In genomic region chr3:172135766-172136729, GRCh38 we compare ENCODE assay signal across 11 cellular contexts.
DNase-seq lines count a peak whose midpoint lies in the region; ATAC-seq and TF ChIP-seq lines count a peak whose summit lies in the region.
"Had no signal": no experiment of that assay in that cellular context is flagged by ENCODE, and none has a peak within 500 bp of the region (broad histone marks: within the 10 kb centered on the region; RNA-seq: fewer than 3 reads in every experiment).

No MANE protein-coding gene starts in this region.

- H2AFZ ChIP-seq in PC-9 (no peak overlapping the region), trophoblast cell (ENCODE audit: insufficient read depth, low read length, poor library complexity) (no peak overlapping the region)

- peak overlapping the region; percentile 63 for H2AK5ac ChIP-seq in trophoblast cell (ENCODE audit: low read length)

- TF ChIP-seq POLR2A in erythroblast (IDR thresholded peaks at IDR 0.05; ENCODE audit: low read length), result no peak

- DNase-seq in ELF-1 (ENCODE audit: low read depth, low spot score) (peak; percentile 47), PC-9 (peak in 1 of 2 experiments; percentile 78), erythroblast (lab: John Stamatoyannopoulos, UW) (peak; percentile 39 to 59), trophoblast cell (peak in 1 of 2 donors; percentile 63), substantia nigra (lab: John Stamatoyannopoulos, UW) (no peak), HuH-7.5 (ENCODE audit: low spot score) (no peak), GM19238 (ENCODE audit: insufficient read length, low spot score) (no peak)
- DNase-seq: nucleus accumbens; stimulated activated naive B cell treated with anti-CD40 and anti-IgM and Interleukin-4, amounts not matched to agents 10 μg/mL and 1 μg/mL and 100 μg/mL, for 72 hours had no signal

- peak overlapping the region; percentile 86 for H3K27ac ChIP-seq in PC-9
- no peak overlapping the region for H3K27ac ChIP-seq in trophoblast cell (ENCODE audit: low read depth, low read length)
- no peak overlapping the region for H3K27ac ChIP-seq in substantia nigra (ENCODE audit: low read depth, low read length, poor library complexity, severe bottlenecking)
- H3K27ac ChIP-seq: SJSA1 had no signal

- H3K79me2 ChIP-seq in PC-9 (ENCODE audit: low read depth) (peaks cover 94% of the 10 kb centered on the region), trophoblast cell (ENCODE audit: control insufficient read depth, insufficient read depth, low read length, poor library complexity) (peaks cover 3% of the 10 kb centered on the region)

- ATAC-seq in HG02973 (IDR thresholded peaks at IDR 0.05; ENCODE audit: unreplicated experiment), result no peak
- ATAC-seq: stimulated activated naive B cell treated with anti-CD40 and anti-IgM and Interleukin-4, amounts not matched to agents 10 μg/mL and 1 μg/mL and 100 μg/mL, for 72 hours had no signal

- peaks cover 2% of the 10 kb centered on the region for H4K20me1 ChIP-seq in PC-9 (ENCODE audit: insufficient read depth)

- CTCF ChIA-PET in PC-9 (lab: Charles Lee), result interaction anchor here (0.6 kb wide), 1 partner anchor 179 kb away, joined by 4 read pairs; no protein-coding TSS in a partner anchor

- H3K4me2 ChIP-seq in PC-9, result peak overlapping the region; percentile 39
- no peak overlapping the region for H3K4me2 ChIP-seq in trophoblast cell (ENCODE audit: low read length)

- peaks cover 96% of the 10 kb centered on the region for H3F3A ChIP-seq in PC-9 (ENCODE audit: insufficient read depth, low read depth)

- H3K36me3 ChIP-seq in PC-9 (ENCODE audit: low read depth) (peaks cover 69% of the 10 kb centered on the region), trophoblast cell (ENCODE audit: control insufficient read depth in 1 of 2, insufficient read depth in 2 of 2, low read length in 2 of 2) (peaks cover 2 to 3% of the 10 kb centered on the region in 2 experiments)

- peak overlapping the region; percentile 62 for H3K18ac ChIP-seq in trophoblast cell (ENCODE audit: low read length)

- no peaks in the 10 kb centered on the region for H3K27me3 ChIP-seq in PC-9 (ENCODE audit: insufficient read depth, low read depth)
- no peaks in the 10 kb centered on the region for H3K27me3 ChIP-seq in trophoblast cell (ENCODE audit: insufficient read depth, low read length)
- H3K27me3 ChIP-seq: SJSA1 had no signal

- H3K79me1 ChIP-seq in trophoblast cell (ENCODE audit: low read length), result peaks cover 3% of the 10 kb centered on the region

- H4K8ac ChIP-seq in trophoblast cell (ENCODE audit: low read depth, low read length), result peak overlapping the region; percentile 43

- H2BK5ac ChIP-seq in trophoblast cell (ENCODE audit: low read depth, low read length, poor library complexity), result peak overlapping the region; percentile 37

- peak overlapping the region; percentile 73 for H2BK120ac ChIP-seq in trophoblast cell (ENCODE audit: insufficient read depth, low read length, poor library complexity)

- H4K91ac ChIP-seq in trophoblast cell (ENCODE audit: low read depth, low read length), result no peak overlapping the region

- intact Hi-C loops in PC-9 (cut with micrococcal nuclease; ENCODE audit: unreplicated experiment), result no loop called here

- H3K9ac ChIP-seq in trophoblast cell (ENCODE audit: low read length), result no peak overlapping the region

- H3K4me3 ChIP-seq in PC-9, result no peak overlapping the region
- H3K4me3 ChIP-seq in trophoblast cell (ENCODE audit: low read depth, low read length), result no peak overlapping the region
- H3K4me3 ChIP-seq: SJSA1 had no signal

- no peak overlapping the region for H3K14ac ChIP-seq in trophoblast cell (ENCODE audit: low read length)

- TF ChIP-seq CTCF in PC-9 (conservative IDR thresholded peaks at IDR 0.05), result no peak

- POLR2A ChIA-PET in PC-9 (lab: Charles Lee; ENCODE audit: unreplicated experiment), result no interaction called here

- H4K12ac ChIP-seq in trophoblast cell (ENCODE audit: low read depth, low read length), result no peak overlapping the region

- H3K9me2 ChIP-seq in PC-9 (ENCODE audit: insufficient read depth), result no peaks in the 10 kb centered on the region

- H2BK12ac ChIP-seq in trophoblast cell (ENCODE audit: low read length), result peak overlapping the region; percentile 36

- H3K9me3 ChIP-seq in PC-9 (ENCODE audit: insufficient read depth, low read depth), result no peaks in the 10 kb centered on the region
- H3K9me3 ChIP-seq in trophoblast cell (ENCODE audit: insufficient read depth, low read depth, low read length), result no peaks in the 10 kb centered on the region
- H3K9me3 ChIP-seq: SJSA1 had no signal

- peaks cover 96% of the 10 kb centered on the region for H3K4me1 ChIP-seq in PC-9 (replicated peaks; ENCODE audit: insufficient read depth)
- H3K4me1 ChIP-seq in trophoblast cell (ENCODE audit: control insufficient read depth in 1 of 2, insufficient read depth in 2 of 2, low read length in 2 of 2), result peaks cover 5 to 20% of the 10 kb centered on the region in 2 experiments

- H3K4ac ChIP-seq in trophoblast cell (ENCODE audit: low read depth, low read length), result peak overlapping the region; percentile 21

- H3K23ac ChIP-seq in trophoblast cell (ENCODE audit: low read length), result no peak overlapping the region

- WGBS in trophoblast cell (ENCODE audit: extremely low coverage, insufficient coverage, insufficient read length), result no CpG with 5 or more reads among the region's 4 CpGs

- BruUV-seq in PC-9 (replicated peaks; lab: Mats Ljungman, UMichigan), result no TSS peak

Comparison
In these comparisons a context has a peak if more than half of its experiments do, and no peak if none do; other contexts are left out.
1. DNase-seq: peak in ELF-1 (single experiment) and erythroblast (2 of 2); none in substantia nigra (0 of 49), HuH-7.5 (single experiment) and GM19238 (single experiment).